In genomic region chr6:29641430-29642213, GRCh38 we compare ENCODE assay signal across 12 cellular contexts. TPM values are rescaled to one million over a fixed set of nuclear protein-coding genes. Genes with fewer than 3 reads are reported as not detected.
A peak's percentile ranks its signal among the peaks of the same experiment; 100 is the strongest.
DNase-seq lines count a peak whose midpoint lies in the region; ATAC-seq and TF ChIP-seq lines count a peak whose summit lies in the region.
"Had no signal": no experiment of that assay in that cellular context is flagged by ENCODE, and none has a peak within 500 bp of the region (broad histone marks: within the 10 kb centered on the region; RNA-seq: fewer than 3 reads in every experiment).

No MANE protein-coding gene starts in this region.

- TF ChIP-seq CTCF in CD14-positive monocyte (IDR thresholded peaks at IDR 0.05) (no peak), HCT116 (IDR thresholded peaks at IDR 0.05 in 2 of 3, conservative IDR thresholded peaks at IDR 0.05 in 1 of 3; ENCODE audit: borderline replicate concordance in 1 of 3, insufficient read depth in 1 of 3, low read depth in 2 of 3, low read length in 2 of 3) (no peak)

- no peak overlapping the region for H3K9ac ChIP-seq in HCT116 (ENCODE audit: low read length)

- peak overlapping the region; percentile 62 for H3K4me2 ChIP-seq in HCT116 (ENCODE audit: low read length)

- POLR2A ChIA-PET in HCT116 (lab: Charles Lee): interaction anchor here (0.9 to 1.4 kb wide), 3 partner anchors 8 to 12 kb away, joined by 5 read pairs; partner anchors contain the start of gene GABBR1
- POLR2A ChIA-PET in activated CD4-positive, alpha-beta memory T cell treated with anti-CD3 and anti-CD28 coated beads, Interleukin-2, amount 10 ng/mL, durations not matched to agents 7 days and 5 days (lab: Charles Lee): interaction anchor here (1.4 to 2.3 kb wide), 3 partner anchors 8 to 13 kb away, joined by 6 to 15 read pairs (median 8); partner anchors contain the start of gene GABBR1

- H3K4me1 Mint-ChIP-seq in CD14-positive monocyte: peaks cover 11% of the 10 kb centered on the region
- H3K4me1 Mint-ChIP-seq in activated CD4-positive, alpha-beta memory T cell treated with anti-CD3 and anti-CD28 coated beads, Interleukin-2, amount 10 ng/mL, durations not matched to agents 7 days and 5 days: peaks cover 21% of the 10 kb centered on the region
- H3K4me1 Mint-ChIP-seq: mesothelial cell of epicardium had no signal

- DNase-seq in CD14-positive monocyte (ENCODE audit: low spot score): no peak
- DNase-seq in HCT116 (ENCODE audit: low read depth, low spot score): no peak
- peak; percentile 52 for DNase-seq in activated CD4-positive, alpha-beta memory T cell treated with anti-CD3 and anti-CD28 coated beads, Interleukin-2, amount 10 ng/mL, durations not matched to agents 7 days and 5 days
- no peak for DNase-seq in epithelial cell of prostate (ENCODE audit: low read depth, low spot score)
- no peak for DNase-seq in DMS 273 (lab: John Stamatoyannopoulos, UW; ENCODE audit: unreplicated experiment)
- no peak for DNase-seq in NCI-H226
- no peak for DNase-seq in superior temporal gyrus (ENCODE audit: extremely low spot score)
- no peak for DNase-seq in NCI-H82 (lab: John Stamatoyannopoulos, UW)
- DNase-seq: caudate nucleus had no signal

- H4K20me1 ChIP-seq in HCT116 (ENCODE audit: insufficient read depth): no peaks in the 10 kb centered on the region

- no peaks in the 10 kb centered on the region for H3K36me3 Mint-ChIP-seq in CD14-positive monocyte
- no peaks in the 10 kb centered on the region for H3K36me3 Mint-ChIP-seq in activated CD4-positive, alpha-beta memory T cell treated with anti-CD3 and anti-CD28 coated beads, Interleukin-2, amount 10 ng/mL, durations not matched to agents 7 days and 5 days (ENCODE audit: low read depth)
- H3K36me3 Mint-ChIP-seq: mesothelial cell of epicardium had no signal

- H3K9me3 ChIP-seq in HCT116 (ENCODE audit: control insufficient read depth in 1 of 2, insufficient read depth in 1 of 2, low read depth in 1 of 2, low read length in 2 of 2): no peaks in the 10 kb centered on the region

- H3K4me3 Mint-ChIP-seq in CD14-positive monocyte: peak overlapping the region; percentile 1 to 68
- H3K4me3 Mint-ChIP-seq in activated CD4-positive, alpha-beta memory T cell treated with anti-CD3 and anti-CD28 coated beads, Interleukin-2, amount 10 ng/mL, durations not matched to agents 7 days and 5 days: peak overlapping the region; percentile 43
- H3K4me3 Mint-ChIP-seq: mesothelial cell of epicardium had no signal

- no peaks in the 10 kb centered on the region for H3K36me3 ChIP-seq in HCT116 (ENCODE audit: control insufficient read depth in 1 of 2, insufficient read depth in 2 of 2, low read length in 2 of 2)

- H3K27me3 Mint-ChIP-seq in CD14-positive monocyte (ENCODE audit: low read depth in 3 of 3): peaks cover 4 to 7% (median 4%) of the 10 kb centered on the region in 3 donors
- peaks cover 6% of the 10 kb centered on the region for H3K27me3 Mint-ChIP-seq in activated CD4-positive, alpha-beta memory T cell treated with anti-CD3 and anti-CD28 coated beads, Interleukin-2, amount 10 ng/mL, durations not matched to agents 7 days and 5 days

- CTCF ChIA-PET in HCT116 (lab: Charles Lee): interaction anchor here (1.5 to 6.0 kb wide), 3 partner anchors 8 to 55 kb away, joined by 5 to 35 read pairs (median 11); no protein-coding TSS in a partner anchor
- CTCF ChIA-PET in activated CD4-positive, alpha-beta memory T cell treated with anti-CD3 and anti-CD28 coated beads, Interleukin-2, amount 10 ng/mL, durations not matched to agents 7 days and 5 days (lab: Charles Lee): interaction anchor here (0.9 to 6.9 kb wide), 5 partner anchors 8 to 660 kb away, joined by 3 to 164 read pairs (median 6); partner anchors contain the start of gene GABBR1

- intact Hi-C loops in CD14-positive monocyte (cut with micrococcal nuclease) (no loop called here), HCT116 (cut with micrococcal nuclease) (no loop called here)

- peak overlapping the region; percentile 92 for H2AFZ ChIP-seq in HCT116 (ENCODE audit: low read depth, low read length, poor library complexity, severe bottlenecking)

- no peaks in the 10 kb centered on the region for H3K9me2 ChIP-seq in HCT116 (ENCODE audit: insufficient read depth)

- no peaks in the 10 kb centered on the region for H3K27me3 ChIP-seq in HCT116 (ENCODE audit: insufficient read depth, low read length)

- H3K27ac Mint-ChIP-seq in CD14-positive monocyte: peak overlapping the region; percentile 44 to 82 (median 77)
- peak overlapping the region; percentile 92 for H3K27ac Mint-ChIP-seq in activated CD4-positive, alpha-beta memory T cell treated with anti-CD3 and anti-CD28 coated beads, Interleukin-2, amount 10 ng/mL, durations not matched to agents 7 days and 5 days
- H3K27ac Mint-ChIP-seq: mesothelial cell of epicardium had no signal

- H3K4me1 ChIP-seq in HCT116 (ENCODE audit: control insufficient read depth in 1 of 2, insufficient read depth in 2 of 2, low read length in 2 of 2): peaks cover 7 to 14% of the 10 kb centered on the region in 2 experiments; a peak in 3 of 4 replicates

- no TSS peak for BruUV-seq in HCT116 (replicated peaks; lab: Mats Ljungman, UMichigan)

- RAD21 ChIA-PET in HCT116 (lab: Charles Lee; ENCODE audit: low non-redundant PET in 1 of 2, low total read pairs in 2 of 2, uncharacterized antibody in 2 of 2, unreplicated experiment in 2 of 2): no interaction called here

- H3K27ac ChIP-seq in HCT116 (ENCODE audit: low read depth, low read length) (no peak overlapping the region), epithelial cell of prostate (peak overlapping the region; percentile 57)

- no peak for TF ChIP-seq RAD21 in HCT116 (IDR thresholded peaks at IDR 0.05; ENCODE audit: low read depth)

- ATAC-seq in HCT116: peak; percentile 79

- TF ChIP-seq POLR2A in HCT116 (IDR thresholded peaks at IDR 0.05; ENCODE audit: borderline replicate concordance, extremely low read depth, insufficient read depth, insufficient read length): no peak

- H3K79me2 ChIP-seq in HCT116 (ENCODE audit: insufficient read depth, low read length): no peaks in the 10 kb centered on the region

- H3K9me3 Mint-ChIP-seq in CD14-positive monocyte: no peaks in the 10 kb centered on the region
- no peaks in the 10 kb centered on the region for H3K9me3 Mint-ChIP-seq in activated CD4-positive, alpha-beta memory T cell treated with anti-CD3 and anti-CD28 coated beads, Interleukin-2, amount 10 ng/mL, durations not matched to agents 7 days and 5 days
- H3K9me3 Mint-ChIP-seq: mesothelial cell of epicardium had no signal

- H3K4me3 ChIP-seq in HCT116 (replicated peaks in 1 of 2; ENCODE audit: low read depth in 1 of 2, low read length in 2 of 2): no peak overlapping the region

TF ChIP-seq in HCT116, 20 proteins besides CTCF, POLR2A, EP300 and RAD21:
- no peak for TF ChIP-seq SIN3A (IDR thresholded peaks at IDR 0.05; ENCODE audit: low read depth)
- peak; percentile 15; the same call in 1 of the 2 replicates for TF ChIP-seq MAX (IDR thresholded peaks at IDR 0.05)

RNA-seq across cellular contexts. Expression of gene GABBR1, which starts 8.6 kb away (rescaled TPM):
- 1 to 10 TPM in 1 of 2 donors, under 1 TPM in 1; 0.91 to 1.8 TPM for polyA plus RNA-seq in CD14-positive monocyte
- total RNA-seq in HCT116 (2021; ENCODE audit: unreplicated experiment): 43.4 TPM
- 22.1 and 25.9 TPM in 2 replicates for polyA plus RNA-seq in HCT116 (2012)
- total RNA-seq in activated CD4-positive, alpha-beta memory T cell treated with anti-CD3 and anti-CD28 coated beads, Interleukin-2, amount 10 ng/mL, durations not matched to agents 7 days and 5 days: 10 to 100 TPM; 32.8 to 35.0 TPM

RNA-seq across cellular contexts. Expression of gene MOG, which starts 15.3 kb away (rescaled TPM):
- not detected for polyA plus RNA-seq in CD14-positive monocyte
- not detected for total RNA-seq in HCT116 (2021; ENCODE audit: unreplicated experiment)
- polyA plus RNA-seq in HCT116 (2012): not detected in 2 replicates
- total RNA-seq in activated CD4-positive, alpha-beta memory T cell treated with anti-CD3 and anti-CD28 coated beads, Interleukin-2, amount 10 ng/mL, durations not matched to agents 7 days and 5 days: not detected
- total RNA-seq: fibroblast of lung, pulmonary artery endothelial cell had no signal
- polyA plus RNA-seq: fibroblast of lung had no signal

RNA-seq across cellular contexts. Expression of gene ZFP57, which starts 39.3 kb away (rescaled TPM):
- polyA plus RNA-seq in CD14-positive monocyte: not detected
- not detected for total RNA-seq in HCT116 (2021; ENCODE audit: unreplicated experiment)
- not detected in 2 replicates for polyA plus RNA-seq in HCT116 (2012)
- total RNA-seq in activated CD4-positive, alpha-beta memory T cell treated with anti-CD3 and anti-CD28 coated beads, Interleukin-2, amount 10 ng/mL, durations not matched to agents 7 days and 5 days: not detected
- total RNA-seq: fibroblast of lung, pulmonary artery endothelial cell had no signal
- polyA plus RNA-seq: fibroblast of lung had no signal

RNA-seq across cellular contexts. Expression of gene OR2H2, which starts 56.7 kb away (rescaled TPM):
- polyA plus RNA-seq in CD14-positive monocyte: not detected
- not detected for total RNA-seq in HCT116 (2021; ENCODE audit: unreplicated experiment)
- 0.04 and 0.09 TPM in 2 replicates for polyA plus RNA-seq in HCT116 (2012)
- total RNA-seq in activated CD4-positive, alpha-beta memory T cell treated with anti-CD3 and anti-CD28 coated beads, Interleukin-2, amount 10 ng/mL, durations not matched to agents 7 days and 5 days: not detected
- total RNA-seq: fibroblast of lung, mesothelial cell of epicardium, pulmonary artery endothelial cell had no signal
- polyA plus RNA-seq: fibroblast of lung had no signal
